9 cellular contexts compared by ENCODE assay signal in the genomic region with DNA sequence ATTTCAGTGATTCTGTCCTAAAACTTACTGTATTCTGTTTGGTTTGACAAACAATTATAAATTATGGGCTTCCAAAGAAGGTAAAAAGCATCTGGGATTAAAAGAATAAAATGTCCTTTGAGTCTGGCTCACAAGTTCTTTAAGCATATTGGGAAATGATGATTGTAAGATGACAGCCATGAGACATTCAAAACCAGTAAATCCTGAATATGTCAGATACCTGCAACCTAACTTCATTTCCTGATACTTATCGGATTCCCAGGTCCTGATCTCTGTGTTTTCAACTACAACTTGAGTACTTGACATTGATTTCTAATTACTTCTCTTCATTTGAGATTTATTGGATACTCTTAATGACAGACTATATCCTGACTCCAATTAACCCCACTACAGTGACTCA.
"Had no signal": no experiment of that assay in that cellular context is flagged by ENCODE, and none has a peak within 500 bp of the region (broad histone marks: within the 10 kb centered on the region; RNA-seq: fewer than 3 reads in every experiment).

No MANE protein-coding gene starts in this region.

- H3K4me3 ChIP-seq: GM23248, GM23338, HAP-1 had no signal

- H3K4me3 Mint-ChIP-seq: GM23338, H9, HFFc6 had no signal

- DNase-seq: GM23248, GOT3, H7, H9, HCEC 1CT, HFFc6 had no signal

- H3K27ac ChIP-seq: GM23248 had no signal

- H3K4me1 Mint-ChIP-seq: GM23338, H9 had no signal

- ATAC-seq: GM23338, HCT116 had no signal

- H3K27ac Mint-ChIP-seq: GM23338, H9, HFFc6 had no signal

- H3K9me3 Mint-ChIP-seq: GM23338, HFFc6 had no signal
